1 cellular context compared by ENCODE assay signal in the genomic region with DNA sequence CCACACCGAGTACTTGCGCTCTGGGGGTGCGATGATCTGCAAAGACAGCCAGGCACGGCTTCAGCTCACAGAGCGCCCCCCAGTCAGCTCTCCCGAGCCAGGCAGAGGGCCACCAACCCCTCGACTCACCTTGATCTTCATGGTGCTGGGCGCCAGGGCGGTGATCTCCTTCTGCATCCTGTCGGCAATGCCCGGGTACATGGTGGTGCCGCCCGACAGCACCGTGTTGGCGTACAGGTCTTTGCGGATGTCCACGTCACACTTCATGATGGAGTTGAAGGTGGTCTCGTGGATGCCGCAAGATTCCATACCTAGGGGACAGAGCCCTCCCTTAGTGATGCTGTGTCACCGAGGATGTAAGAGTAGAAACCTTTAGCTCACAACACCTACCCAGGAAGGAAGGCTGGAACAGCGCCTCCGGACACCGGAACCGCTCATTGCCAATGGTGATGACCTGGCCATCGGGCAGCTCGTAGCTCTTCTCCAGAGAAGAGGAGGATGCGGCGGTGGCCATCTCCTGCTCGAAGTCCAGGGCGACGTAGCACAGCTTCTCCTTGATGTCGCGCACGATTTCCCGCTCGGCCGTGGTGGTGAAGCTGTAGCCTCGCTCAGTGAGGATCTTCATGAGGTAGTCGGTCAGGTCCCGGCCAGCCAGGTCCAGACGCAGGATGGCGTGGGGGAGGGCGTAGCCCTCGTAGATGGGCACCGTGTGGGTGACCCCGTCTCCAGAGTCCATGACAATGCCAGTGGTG.
TF ChIP-seq lines count a peak whose summit lies in the region.

No MANE protein-coding gene starts in this region.

TF ChIP-seq in GM12878, 131 proteins besides CTCF, POLR2A, EP300 and RAD21:
- TF ChIP-seq TAF1 (IDR thresholded peaks at IDR 0.05; ENCODE audit: borderline replicate concordance, low read depth, low read length), result 0 out of 2 replicates have a peak, but pooled peaks have one; percentile 15
- no peak for TF ChIP-seq CHD2 (IDR thresholded peaks at IDR 0.05; ENCODE audit: borderline replicate concordance, low read depth, low read length)
- peak; percentile 29; the same call in 1 of the 2 replicates for TF ChIP-seq POLR2AphosphoS5 (IDR thresholded peaks at IDR 0.05; ENCODE audit: low read length)
- TF ChIP-seq SMAD5 (IDR thresholded peaks at IDR 0.05; ENCODE audit: low read depth), result peak; percentile 40; the same call in 1 of the 2 replicates
- TF ChIP-seq CBFB (IDR thresholded peaks at IDR 0.05; ENCODE audit: low read depth), result peak; percentile 54; the same call in 1 of the 2 replicates
- TF ChIP-seq EED (IDR thresholded peaks at IDR 0.05; ENCODE audit: low read depth), result no peak
- 0 out of 3 replicates have a peak, but pooled peaks of 1 of the 2 experiments have one; percentile 18 for TF ChIP-seq EGR1 (IDR thresholded peaks at IDR 0.05; ENCODE audit: borderline replicate concordance in 1 of 2, low read depth in 2 of 2, low read length in 2 of 2)
- TF ChIP-seq POLR2AphosphoS2 (IDR thresholded peaks at IDR 0.05; ENCODE audit: low read depth, low read length), result peak; percentile 61; the same call in 1 of the 2 replicates
- 0 out of 2 replicates have a peak, but pooled peaks have one; percentile 26 for TF ChIP-seq YY1 (IDR thresholded peaks at IDR 0.05; ENCODE audit: low read depth, low read length)
- TF ChIP-seq PAX5 (IDR thresholded peaks at IDR 0.05; ENCODE audit: borderline replicate concordance, low read depth, low read length), result peak; percentile 9; the same call in 1 of the 2 replicates
- TF ChIP-seq LARP7 (IDR thresholded peaks at IDR 0.05), result peak; percentile 29
- TF ChIP-seq ZNF622 (IDR thresholded peaks at IDR 0.05), result no peak
